9 cellular contexts compared by ENCODE assay signal in the genomic region with DNA sequence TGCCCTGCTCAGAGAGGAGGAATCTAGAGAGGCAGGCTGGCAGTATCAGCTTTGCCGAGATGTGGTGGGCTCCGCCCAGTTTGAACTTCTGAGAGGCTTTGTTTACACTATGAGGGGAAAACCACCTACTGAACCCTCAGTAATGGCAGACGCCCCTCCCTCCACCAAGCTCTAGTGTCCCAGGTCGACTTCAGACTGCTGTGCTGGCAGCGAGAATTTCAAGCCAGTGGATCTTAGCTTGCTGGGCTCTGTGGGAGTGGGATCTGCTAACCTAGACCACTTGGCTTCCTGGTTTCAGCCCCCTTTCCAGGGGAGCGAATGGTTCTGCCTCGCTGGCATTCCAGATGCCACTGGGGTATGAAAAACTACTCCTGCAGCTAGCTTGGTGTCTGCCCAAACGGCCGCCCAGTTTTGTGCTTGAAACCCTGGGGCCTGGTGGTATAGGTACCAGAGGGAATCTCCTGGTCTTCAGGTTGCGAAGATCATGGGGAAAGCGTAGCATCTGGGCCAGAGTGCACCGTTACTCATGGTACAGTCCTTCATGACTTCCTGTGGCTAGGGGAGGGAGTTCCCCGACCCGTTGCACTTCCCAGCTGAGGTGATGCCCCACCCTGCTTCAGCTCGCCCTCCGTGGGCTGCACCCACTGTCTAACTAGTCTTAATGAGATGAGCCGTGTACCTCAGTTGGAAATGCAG. TPM values are rescaled to one million over a fixed set of nuclear protein-coding genes. Genes with fewer than 3 reads are reported as not detected.
DNase-seq lines count a peak whose midpoint lies in the region; ATAC-seq and TF ChIP-seq lines count a peak whose summit lies in the region.
"Had no signal": no experiment of that assay in that cellular context is flagged by ENCODE, and none has a peak within 500 bp of the region (broad histone marks: within the 10 kb centered on the region; RNA-seq: fewer than 3 reads in every experiment).

No MANE protein-coding gene starts in this region.

- H3K9me3 Mint-ChIP-seq in CD4-positive, alpha-beta T cell: no peaks in the 10 kb centered on the region

- no peaks in the 10 kb centered on the region for H3K27me3 Mint-ChIP-seq in CD4-positive, alpha-beta T cell

- H3K4me2 ChIP-seq in hepatocyte: no peak overlapping the region

- no peaks in the 10 kb centered on the region for H3K9me2 ChIP-seq in hepatocyte (replicated peaks; ENCODE audit: insufficient read depth)

- peak; percentile 74 for ATAC-seq in CD4-positive, alpha-beta T cell (ENCODE audit: poor library complexity)
- ATAC-seq in GM21526 (IDR thresholded peaks at IDR 0.05; ENCODE audit: low FRiP score, unreplicated experiment): peak; percentile 57

- H3K9me3 ChIP-seq in CD4-positive, alpha-beta T cell (ENCODE audit: control insufficient read depth, low read length): no peaks in the 10 kb centered on the region
- no peaks in the 10 kb centered on the region for H3K9me3 ChIP-seq in hepatocyte (ENCODE audit: low read depth)

- POLR2A ChIA-PET in CD4-positive, alpha-beta T cell (lab: Charles Lee): interaction anchor here (0.8 to 3.0 kb wide), 6 partner anchors 8 to 96 kb away, joined by 3 to 35 read pairs (median 6); a partner anchor contains a TSS

- TF ChIP-seq CTCF in CD4-positive, alpha-beta T cell (IDR thresholded peaks at IDR 0.05): no peak
- TF ChIP-seq CTCF in hepatocyte (IDR thresholded peaks at IDR 0.05; ENCODE audit: poor library complexity): no peak

- no peaks in the 10 kb centered on the region for H3K27me3 ChIP-seq in CD4-positive, alpha-beta T cell (ENCODE audit: control insufficient read depth, insufficient read depth, low read length)
- H3K27me3 ChIP-seq in hepatocyte: no peaks in the 10 kb centered on the region

- H3K4me3 ChIP-seq in hepatocyte: no peak overlapping the region
- H3K4me3 ChIP-seq: skin epidermis had no signal

- DNase-seq in CD4-positive, alpha-beta T cell: peak in 9 of 10 experiments; percentile 24 to 53 (median 40)
- peak; percentile 26 to 79 (median 37) for DNase-seq in T-helper 1 cell
- peak; percentile 60 for DNase-seq in central memory CD4-positive, alpha-beta T cell
- no peak for DNase-seq in DMS114 treated with DMSO at 0.1 percent for 48 hours (lab: John Stamatoyannopoulos, UW; ENCODE audit: unreplicated experiment)
- DNase-seq in SIG-M5 treated with dmso at 0.1 percent for 504 hours (lab: John Stamatoyannopoulos, UW; ENCODE audit: unreplicated experiment): no peak
- DNase-seq in hepatocyte (ENCODE audit: low spot score): no peak
- no peak for DNase-seq in hippocampal formation (lab: John Stamatoyannopoulos, UW)

- H3K36me3 ChIP-seq in hepatocyte (replicated peaks; ENCODE audit: insufficient read depth, low read depth): no peaks in the 10 kb centered on the region

- H4K20me1 ChIP-seq in hepatocyte (ENCODE audit: insufficient read depth, poor library complexity, severe bottlenecking): no peaks in the 10 kb centered on the region

- H2AFZ ChIP-seq in hepatocyte: no peak overlapping the region

- H3K4me1 ChIP-seq in hepatocyte (ENCODE audit: insufficient read depth): no peaks in the 10 kb centered on the region

- H3K4me3 Mint-ChIP-seq in CD4-positive, alpha-beta T cell: peak overlapping the region; percentile 71

- WGBS in hepatocyte (ENCODE audit: low lambda C conversion rate, missing lambda C conversion rate): 91% methylated on average over 17 of the region's 17 CpGs

- peaks cover 5% of the 10 kb centered on the region for H3K36me3 Mint-ChIP-seq in CD4-positive, alpha-beta T cell (ENCODE audit: low read depth)

- intact Hi-C loops in CD4-positive, alpha-beta T cell (cut with DNase I, micrococcal nuclease): no loop called here

- H3K4me1 Mint-ChIP-seq in CD4-positive, alpha-beta T cell (ENCODE audit: low read depth): peaks cover 40% of the 10 kb centered on the region

- H3K79me2 ChIP-seq in hepatocyte: no peaks in the 10 kb centered on the region

- H3K27ac ChIP-seq in CD4-positive, alpha-beta T cell (ENCODE audit: low read depth, low read length): peak overlapping the region; percentile 56
- no peak overlapping the region for H3K27ac ChIP-seq in hepatocyte

- CTCF ChIA-PET in CD4-positive, alpha-beta T cell (lab: Charles Lee): interaction anchor here (1.0 kb wide), 1 partner anchor 9 kb away, joined by 3 read pairs; no protein-coding TSS in a partner anchor

- H3K27ac Mint-ChIP-seq in CD4-positive, alpha-beta T cell: peak overlapping the region; percentile 85

RNA-seq across cellular contexts. Expression of a gene that starts 43.6 kb away (rescaled TPM):
- total RNA-seq in CD4-positive, alpha-beta T cell: 10 to 100 TPM; 40.9 to 42.2 TPM
- total RNA-seq in hepatocyte: 11.1 and 13.6 TPM in 2 replicates
- 3.9 and 6.2 TPM in 2 replicates for polyA plus RNA-seq in hepatocyte

Comparison
In these comparisons a context has a peak if more than half of its experiments do, and no peak if none do; other contexts are left out.
1. DNase-seq: peak in CD4-positive, alpha-beta T cell (9 of 10), T-helper 1 cell (5 of 5) and central memory CD4-positive, alpha-beta T cell (single experiment); none in DMS114 treated with DMSO at 0.1 percent for 48 hours (single experiment), SIG-M5 treated with dmso at 0.1 percent for 504 hours (single experiment), hepatocyte (single experiment) and hippocampal formation (0 of 2).